27 cellular contexts compared by ENCODE assay signal in the genomic region with DNA sequence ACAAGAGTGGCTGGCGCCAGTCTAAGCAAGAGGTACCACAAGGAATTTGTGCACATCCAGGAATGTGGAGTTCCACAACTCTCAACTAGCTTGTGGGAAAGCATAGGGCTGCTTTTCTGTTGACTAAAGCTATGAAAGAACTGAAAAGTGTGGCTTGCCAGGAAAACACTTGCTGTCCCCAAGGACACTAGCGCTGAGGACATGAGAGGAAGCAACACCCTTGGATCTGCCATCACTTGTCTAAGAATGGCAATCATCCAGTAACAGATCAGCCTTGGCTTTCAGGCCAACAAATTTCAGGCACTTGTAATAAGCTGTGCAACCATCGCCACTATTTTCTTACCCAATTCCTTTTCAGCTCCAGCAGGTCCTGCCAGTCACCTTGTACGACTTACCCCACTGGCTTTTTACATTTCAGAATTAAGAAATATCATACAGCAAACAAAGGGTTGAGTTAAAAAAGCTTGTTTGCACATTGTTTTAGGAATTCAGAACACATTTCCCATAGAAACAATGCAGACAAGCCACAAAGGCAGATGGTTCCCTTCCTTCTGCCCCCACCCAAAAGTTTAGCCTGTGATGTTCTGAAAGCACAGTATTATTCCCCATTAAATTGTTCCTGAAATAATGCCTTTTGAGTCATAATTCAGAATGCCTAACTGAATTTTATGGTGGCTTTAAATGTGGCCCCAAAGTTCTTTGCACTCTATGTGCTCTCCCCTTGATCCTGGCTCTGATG. TPM values are rescaled to one million over a fixed set of nuclear protein-coding genes. Genes with fewer than 3 reads are reported as not detected.
DNase-seq lines count a peak whose midpoint lies in the region; ATAC-seq, FAIRE-seq and TF ChIP-seq lines count a peak whose summit lies in the region.
"Had no signal": no experiment of that assay in that cellular context is flagged by ENCODE, and none has a peak within 500 bp of the region (broad histone marks: within the 10 kb centered on the region; RNA-seq: fewer than 3 reads in every experiment).

No MANE protein-coding gene starts in this region.

- no peak for TF ChIP-seq EP300 in A549 (IDR thresholded peaks at IDR 0.05)

- POLR2A ChIA-PET in A549 (lab: Yijun Ruan, JAX): no interaction called here

- 0 out of 3 replicates have a peak, but pooled peaks cover 3% of the 10 kb centered on the region for H3K4me1 ChIP-seq in A549
- no peaks in the 10 kb centered on the region for H3K4me1 ChIP-seq in psoas muscle
- H3K4me1 ChIP-seq: stomach had no signal

- H3K4me3 Mint-ChIP-seq in activated T-cell treated with anti-CD3 and anti-CD28 coated beads, Interleukin-2, amount 50 U/mL, for 4 hours: no peak overlapping the region
- H3K4me3 Mint-ChIP-seq: activated CD4-positive, alpha-beta memory T cell treated with anti-CD3 and anti-CD28 coated beads for 36 hours; activated naive CD8-positive, alpha-beta T cell treated with anti-CD3 and anti-CD28 coated beads for 36 hours had no signal

- intact Hi-C loops in left ventricle myocardium superior (cut with micrococcal nuclease): no loop called here
- intact Hi-C loops in psoas muscle (cut with DNase I): no loop called here

- peaks cover 0 to 3% (median 0%) of the 10 kb centered on the region in 3 donors for H3K27me3 ChIP-seq in psoas muscle (ENCODE audit: insufficient read depth in 3 of 3, low read length in 2 of 3)
- H3K27me3 ChIP-seq: stomach, tibial nerve had no signal

- H3K36me3 ChIP-seq in psoas muscle (ENCODE audit: insufficient read depth in 1 of 2, low read depth in 1 of 2): no peaks in the 10 kb centered on the region
- H3K36me3 ChIP-seq: stomach, tibial nerve had no signal

- no peaks in the 10 kb centered on the region for H3K36me3 Mint-ChIP-seq in activated T-cell treated with anti-CD3 and anti-CD28 coated beads, Interleukin-2, amount 50 U/mL, for 4 hours (ENCODE audit: insufficient read depth)
- H3K36me3 Mint-ChIP-seq: activated CD4-positive, alpha-beta memory T cell treated with anti-CD3 and anti-CD28 coated beads for 36 hours; activated naive CD8-positive, alpha-beta T cell treated with anti-CD3 and anti-CD28 coated beads for 36 hours had no signal

- no peak for TF ChIP-seq POLR2A in A549 (IDR thresholded peaks at IDR 0.05; ENCODE audit: low read length)

- peak overlapping the region; percentile 11 to 17; a peak in 3 of 6 replicates for H3K27ac ChIP-seq in A549
- H3K27ac ChIP-seq in psoas muscle: no peak overlapping the region
- H3K27ac ChIP-seq: epithelial cell of prostate, stomach, tibial nerve had no signal

- no peak overlapping the region for H3K4me2 ChIP-seq in A549

- CTCF ChIA-PET in A549 (lab: Yijun Ruan, JAX): interaction anchor here (0.6 to 1.7 kb wide), 3 partner anchors 12 to 248 kb away, joined by 3 to 6 read pairs (median 3); no protein-coding TSS in a partner anchor

- 0 out of 3 replicates have a peak, but pooled peaks cover 8% of the 10 kb centered on the region for H3K9me3 ChIP-seq in A549
- H3K9me3 ChIP-seq in psoas muscle: no peaks in the 10 kb centered on the region
- H3K9me3 ChIP-seq: tibial nerve had no signal

- TF ChIP-seq RAD21 in A549 (conservative IDR thresholded peaks at IDR 0.05 in 1 of 2, IDR thresholded peaks at IDR 0.05 in 1 of 2): no peak

- no peak overlapping the region for H3K4me3 ChIP-seq in A549
- no peak overlapping the region for H3K4me3 ChIP-seq in psoas muscle
- H3K4me3 ChIP-seq: K562, stomach, tibial nerve had no signal

- FAIRE-seq in A549 (lab: Jason Lieb, UNC): peak; percentile 79
- FAIRE-seq: K562 had no signal

- ATAC-seq in A549 (no peak), left ventricle myocardium superior (peak; percentile 97), psoas muscle (peak in 3 of 4 donors; percentile 51 to 76 (median 69))
- ATAC-seq in activated T-cell treated with anti-CD3 and anti-CD28 coated beads, Interleukin-2, amount 50 U/mL, for 4 hours: no peak
- ATAC-seq: K562 had no signal

- no peak for DNase-seq in A549 (ENCODE audit: low read depth in 1 of 2, low spot score in 1 of 2)
- DNase-seq in amniotic epithelial cell (ENCODE audit: low read depth): peak; percentile 3
- DNase-seq in left ventricle myocardium superior: peak; percentile 36
- peak; percentile 30 to 61 for DNase-seq in psoas muscle
- DNase-seq in stimulated activated CD4-positive, alpha-beta T cell treated with anti-CD3 and anti-CD28 coated beads, Interleukin-15, amount 100 ng/mL, for 24 hours: no peak
- no peak for DNase-seq in activated T-cell treated with anti-CD3 and anti-CD28 coated beads, Interleukin-2, amount 50 U/mL, for 4 hours
- no peak for DNase-seq in NCI-H510A (lab: John Stamatoyannopoulos, UW)
- no peak for DNase-seq in NK-92 treated with Interleukin-12 subunit alpha and Interleukin-12 subunit beta, amount 100 ng/mL, for 24 hours (lab: John Stamatoyannopoulos, UW)
- DNase-seq: activated CD4-positive, alpha-beta memory T cell treated with anti-CD3 and anti-CD28 coated beads for 36 hours; activated CD8-positive, alpha-beta memory T cell treated with anti-CD3 and anti-CD28 coated beads, Interleukin-2, amount 50 U/mL, for 48 hours; activated naive CD8-positive, alpha-beta T cell treated with anti-CD3 and anti-CD28 coated beads for 36 hours; COR-L47; DMS79 treated with DMSO at 0.1 percent for 48 hours; foreskin fibroblast; mammary epithelial cell; NCI-H1436 treated with DMSO at 0.1 percent for 48 hours; NCI-H2107; NCI-H510A treated with DMSO at 0.1 percent for 48 hours; SIG-M5; stomach had no signal

- H3K4me1 Mint-ChIP-seq in activated T-cell treated with anti-CD3 and anti-CD28 coated beads, Interleukin-2, amount 50 U/mL, for 4 hours (ENCODE audit: low read depth): no peaks in the 10 kb centered on the region
- H3K4me1 Mint-ChIP-seq: activated naive CD8-positive, alpha-beta T cell treated with anti-CD3 and anti-CD28 coated beads for 36 hours had no signal

- WGBS in A549 (ENCODE audit: missing lambda C conversion rate): 70% methylated on average over 4 of the region's 4 CpGs
- WGBS in psoas muscle, 3 donors: 9 to 12% (median 12%) methylated on average over 4 of the region's 4 CpGs

- H3K27me3 Mint-ChIP-seq in activated T-cell treated with anti-CD3 and anti-CD28 coated beads, Interleukin-2, amount 50 U/mL, for 4 hours (ENCODE audit: low read depth): no peaks in the 10 kb centered on the region
- H3K27me3 Mint-ChIP-seq: activated CD4-positive, alpha-beta memory T cell treated with anti-CD3 and anti-CD28 coated beads for 36 hours; activated naive CD8-positive, alpha-beta T cell treated with anti-CD3 and anti-CD28 coated beads for 36 hours had no signal

- TF ChIP-seq CTCF in A549 (IDR thresholded peaks at IDR 0.05) (no peak), psoas muscle (IDR thresholded peaks at IDR 0.05) (no peak)

- peaks cover 3% of the 10 kb centered on the region for H3K9me3 Mint-ChIP-seq in activated T-cell treated with anti-CD3 and anti-CD28 coated beads, Interleukin-2, amount 50 U/mL, for 4 hours
- H3K9me3 Mint-ChIP-seq: activated naive CD8-positive, alpha-beta T cell treated with anti-CD3 and anti-CD28 coated beads for 36 hours had no signal

TF ChIP-seq in A549, 52 proteins besides CTCF, POLR2A, EP300 and RAD21 (continues in another document):
- TF ChIP-seq HMGXB4 (CRISPR knock-in tag; IDR thresholded peaks at IDR 0.05; ENCODE audit: borderline replicate concordance) (no peak), KDM1A (IDR thresholded peaks at IDR 0.05; ENCODE audit: low read depth) (no peak), MAFK (IDR thresholded peaks at IDR 0.05; ENCODE audit: partially characterized antibody) (no peak), RCOR1 (IDR thresholded peaks at IDR 0.05; ENCODE audit: low read depth, low read length) (no peak), NFE2L2 (conservative IDR thresholded peaks at IDR 0.05; ENCODE audit: low read length) (no peak), E2F6 (IDR thresholded peaks at IDR 0.05; ENCODE audit: borderline replicate concordance, low read depth) (no peak), CBX8 (IDR thresholded peaks at IDR 0.05) (no peak), NR3C1 (IDR thresholded peaks at IDR 0.05) (no peak), CHD4 (IDR thresholded peaks at IDR 0.05; ENCODE audit: borderline replicate concordance) (no peak), SREBF2 (IDR thresholded peaks at IDR 0.05) (no peak), EHF (CRISPR knock-in tag; IDR thresholded peaks at IDR 0.05) (no peak), HEYL (CRISPR knock-in tag; IDR thresholded peaks at IDR 0.05) (no peak), JUNB (IDR thresholded peaks at IDR 0.05) (no peak), FOSL2 (IDR thresholded peaks at IDR 0.05) (no peak), FOSL2 (CRISPR knock-in tag; IDR thresholded peaks at IDR 0.05) (no peak), ZNF302 (CRISPR knock-in tag; IDR thresholded peaks at IDR 0.05) (no peak), JUN (IDR thresholded peaks at IDR 0.05) (no peak), POLR2AphosphoS2 (conservative IDR thresholded peaks at IDR 0.05; ENCODE audit: low read length) (no peak)

RNA-seq across cellular contexts. Expression of gene SSTR4, which starts 57.9 kb away (rescaled TPM):
- polyA plus RNA-seq in A549 (2011; rRNA removed) (0.07 TPM in 1 of 2 replicates, not detected in the other), A549 (2017; fragmentation: RNase III; extraction: RNeasy Plus Mini Kit Qiagen cat#74134 plus additional on column Dnase treatment) (0.08 TPM in 2 of 3 replicates, not detected in the other), psoas muscle (not detected)
- 0.06 and 0.07 TPM in 2 replicates for polyA plus RNA-seq in A549 (2012; cell fraction: cytosol; rRNA removed)
- 0.24 TPM in 1 of 2 replicates, not detected in the other for polyA plus RNA-seq in A549 (2012; cell fraction: nucleus; rRNA removed)
- polyA minus RNA-seq in A549 (2011; rRNA and poly(A)+ RNA removed): not detected in 2 replicates
- total RNA-seq in left ventricle myocardium superior (not detected), psoas muscle (not detected)
- total RNA-seq in activated T-cell treated with anti-CD3 and anti-CD28 coated beads, Interleukin-2, amount 50 U/mL, for 4 hours: not detected
- total RNA-seq: activated CD4-positive, alpha-beta memory T cell treated with anti-CD3 and anti-CD28 coated beads for 36 hours; activated naive CD8-positive, alpha-beta T cell treated with anti-CD3 and anti-CD28 coated beads for 36 hours; activated T-helper 2 cell treated with anti-CD3 and anti-CD28 coated beads, Interferon-gamma antibody, Interleukin-2, Interleukin-4, amounts not matched to agents 10 μg/mL and 5 μg/mL and 100 μg/mL, durations not matched to agents 14 hours and 24 hours and 36 hours; chondrocyte; H4; K562; mammary epithelial cell; stomach; tibial nerve had no signal
- polyA plus RNA-seq: BJ, K562, mammary epithelial cell, stomach had no signal

Comparison
In these comparisons a context has a peak if more than half of its experiments do, and no peak if none do; other contexts are left out.
1. ATAC-seq: peak in left ventricle myocardium superior (single experiment) and psoas muscle (3 of 4); none in A549 (0 of 2) and activated T-cell treated with anti-CD3 and anti-CD28 coated beads, Interleukin-2, amount 50 U/mL, for 4 hours (0 of 2).
2. DNase-seq: peak in amniotic epithelial cell (single experiment), left ventricle myocardium superior (single experiment) and psoas muscle (2 of 2); none in A549 (0 of 2), stimulated activated CD4-positive, alpha-beta T cell treated with anti-CD3 and anti-CD28 coated beads, Interleukin-15, amount 100 ng/mL, for 24 hours (single experiment), activated T-cell treated with anti-CD3 and anti-CD28 coated beads, Interleukin-2, amount 50 U/mL, for 4 hours (single experiment), NCI-H510A (single experiment) and NK-92 treated with Interleukin-12 subunit alpha and Interleukin-12 subunit beta, amount 100 ng/mL, for 24 hours (single experiment).